ENCODE assay signal across 16 cellular contexts in the genomic region with DNA sequence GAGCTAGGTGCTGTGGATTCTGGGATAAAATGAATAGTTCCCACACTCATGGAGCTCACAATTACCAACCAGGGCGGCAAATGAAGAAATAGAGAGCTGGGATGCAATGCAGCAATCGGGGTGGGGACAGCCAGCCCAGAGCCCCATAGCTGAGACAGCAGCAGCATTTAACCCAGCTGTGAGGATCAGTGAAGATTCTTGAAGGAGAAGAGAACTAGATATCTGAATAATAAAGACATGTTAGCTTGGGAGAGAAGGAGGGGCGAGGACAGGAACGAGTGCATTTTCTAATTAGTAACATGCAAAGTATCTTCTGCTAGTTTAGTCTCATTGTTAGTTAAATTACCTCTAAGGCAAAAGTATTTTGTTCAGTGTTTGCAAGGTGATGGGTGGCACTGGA.
"Had no signal": no experiment of that assay in that cellular context is flagged by ENCODE, and none has a peak within 500 bp of the region (broad histone marks: within the 10 kb centered on the region; RNA-seq: fewer than 3 reads in every experiment).

No MANE protein-coding gene starts in this region.

- H3K27me3 Mint-ChIP-seq: activated CD4-positive, alpha-beta memory T cell treated with anti-CD3 and anti-CD28 coated beads for 36 hours; activated CD4-positive, alpha-beta T cell treated with anti-CD3 and anti-CD28 coated beads for 36 hours; activated naive CD8-positive, alpha-beta T cell; stimulated activated memory B cell treated with anti-CD40 and anti-IgM and Interleukin-4, amounts not matched to agents 10 μg/mL and 1 μg/mL and 100 μg/mL, for 72 hours had no signal

- H3K27me3 ChIP-seq: upper lobe of left lung had no signal

- H3K9me3 Mint-ChIP-seq: activated CD4-positive, alpha-beta memory T cell treated with anti-CD3 and anti-CD28 coated beads for 36 hours; effector memory CD8-positive, alpha-beta T cell; stimulated activated memory B cell treated with anti-CD40 and anti-IgM and Interleukin-4, amounts not matched to agents 10 μg/mL and 1 μg/mL and 100 μg/mL, for 72 hours had no signal

- H3K27ac ChIP-seq: parathyroid adenoma, thoracic aorta, upper lobe of left lung had no signal

- H2AFZ ChIP-seq: parathyroid adenoma had no signal

- ATAC-seq: activated CD4-positive, alpha-beta T cell treated with anti-CD3 and anti-CD28 coated beads for 36 hours; effector memory CD8-positive, alpha-beta T cell; left cardiac atrium; naive thymus-derived CD4-positive, alpha-beta T cell; sciatic nerve; stimulated activated memory B cell treated with anti-CD40 and anti-IgM and Interleukin-4, amounts not matched to agents 10 μg/mL and 1 μg/mL and 100 μg/mL, for 72 hours had no signal

- H3K36me3 Mint-ChIP-seq: activated CD4-positive, alpha-beta memory T cell treated with anti-CD3 and anti-CD28 coated beads for 36 hours; activated naive CD8-positive, alpha-beta T cell; naive thymus-derived CD4-positive, alpha-beta T cell; stimulated activated memory B cell treated with anti-CD40 and anti-IgM and Interleukin-4, amounts not matched to agents 10 μg/mL and 1 μg/mL and 100 μg/mL, for 72 hours had no signal

- H3K27ac Mint-ChIP-seq: activated CD4-positive, alpha-beta memory T cell treated with anti-CD3 and anti-CD28 coated beads for 36 hours; activated CD4-positive, alpha-beta T cell treated with anti-CD3 and anti-CD28 coated beads for 36 hours; activated naive CD8-positive, alpha-beta T cell; effector memory CD8-positive, alpha-beta T cell; naive thymus-derived CD4-positive, alpha-beta T cell; stimulated activated memory B cell treated with anti-CD40 and anti-IgM and Interleukin-4, amounts not matched to agents 10 μg/mL and 1 μg/mL and 100 μg/mL, for 72 hours had no signal

- H3K4me1 ChIP-seq: parathyroid adenoma, upper lobe of left lung had no signal

- H3K9ac ChIP-seq: parathyroid adenoma had no signal

- DNase-seq: activated CD4-positive, alpha-beta memory T cell treated with anti-CD3 and anti-CD28 coated beads for 36 hours; activated CD4-positive, alpha-beta T cell treated with anti-CD3 and anti-CD28 coated beads for 36 hours; amniotic stem cell; dermis blood vessel endothelial cell; effector memory CD8-positive, alpha-beta T cell; foreskin fibroblast; left cardiac atrium; mesendoderm; naive thymus-derived CD4-positive, alpha-beta T cell; stimulated activated CD4-positive, alpha-beta T cell treated with anti-CD3 and anti-CD28 coated beads, Interleukin-4, amount 100 ng/mL, for 4 hours; upper lobe of left lung had no signal

- H3K4me3 ChIP-seq: thoracic aorta, upper lobe of left lung had no signal

- H3K79me2 ChIP-seq: parathyroid adenoma had no signal

- H3K4me3 Mint-ChIP-seq: activated CD4-positive, alpha-beta memory T cell treated with anti-CD3 and anti-CD28 coated beads for 36 hours; activated CD4-positive, alpha-beta T cell treated with anti-CD3 and anti-CD28 coated beads for 36 hours; activated naive CD8-positive, alpha-beta T cell; effector memory CD8-positive, alpha-beta T cell; naive thymus-derived CD4-positive, alpha-beta T cell; stimulated activated memory B cell treated with anti-CD40 and anti-IgM and Interleukin-4, amounts not matched to agents 10 μg/mL and 1 μg/mL and 100 μg/mL, for 72 hours had no signal

- H3K9me3 ChIP-seq: thoracic aorta, upper lobe of left lung had no signal

- H3K36me3 ChIP-seq: thoracic aorta, upper lobe of left lung had no signal

- H3K4me1 Mint-ChIP-seq: activated CD4-positive, alpha-beta T cell treated with anti-CD3 and anti-CD28 coated beads for 36 hours had no signal
